In the genomic region with DNA sequence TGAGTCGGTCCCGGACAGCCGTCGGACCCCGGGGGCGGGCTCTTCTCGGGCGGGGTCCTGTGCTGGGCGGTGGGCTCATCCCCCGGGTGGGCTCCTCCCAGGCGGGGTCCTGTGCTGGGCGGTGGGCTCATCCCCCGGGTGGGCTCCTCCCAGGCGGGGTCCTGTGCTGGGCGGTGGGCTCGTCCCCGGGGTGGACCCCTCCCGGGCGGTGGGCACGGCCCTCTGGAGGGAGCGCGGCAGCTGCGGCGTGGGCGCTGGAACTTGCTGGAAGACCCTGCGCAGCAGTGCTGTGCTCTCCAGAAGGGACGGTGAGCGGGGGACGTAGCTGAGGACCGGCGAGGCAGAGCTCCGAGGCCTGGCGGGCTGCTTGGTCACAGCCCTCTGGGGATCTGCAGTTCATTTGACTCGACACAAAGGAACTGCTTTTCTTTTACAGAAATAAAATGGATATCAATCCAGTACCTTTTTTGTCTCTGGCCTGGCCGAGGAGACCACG, we compare ENCODE assay signal across 9 cellular contexts. TPM values are rescaled to one million over a fixed set of nuclear protein-coding genes. Genes with fewer than 3 reads are reported as not detected.
A peak's percentile ranks its signal among the peaks of the same experiment; 100 is the strongest.
DNase-seq lines count a peak whose midpoint lies in the region; ATAC-seq and TF ChIP-seq lines count a peak whose summit lies in the region.
"Had no signal": no experiment of that assay in that cellular context is flagged by ENCODE, and none has a peak within 500 bp of the region (broad histone marks: within the 10 kb centered on the region; RNA-seq: fewer than 3 reads in every experiment).

No MANE protein-coding gene starts in this region.

- TF ChIP-seq CTCF in WERI-Rb-1 (IDR thresholded peaks at IDR 0.05; ENCODE audit: low read depth, low read length) (no peak), heart left ventricle (IDR thresholded peaks at IDR 0.05) (no peak), MM.1S (IDR thresholded peaks at IDR 0.05; ENCODE audit: low read length) (no peak)

- no peak overlapping the region for H3K4ac ChIP-seq in trophoblast cell (ENCODE audit: low read depth, low read length)

- H3K27me3 ChIP-seq in WERI-Rb-1 (ENCODE audit: insufficient read depth, low read depth, severe bottlenecking) (no peaks in the 10 kb centered on the region), heart left ventricle (peaks cover 0 to 14% (median 0%) of the 10 kb centered on the region in 9 donors), trophoblast cell (ENCODE audit: insufficient read depth, low read length) (peaks cover 2% of the 10 kb centered on the region), MM.1S (replicated peaks; ENCODE audit: insufficient read depth, low read length) (no peaks in the 10 kb centered on the region)

- no peak overlapping the region for H2AK5ac ChIP-seq in trophoblast cell (ENCODE audit: low read length)

- H3K9me3 ChIP-seq in WERI-Rb-1 (ENCODE audit: severe bottlenecking) = no peaks in the 10 kb centered on the region
- H3K9me3 ChIP-seq in heart left ventricle = no peaks in the 10 kb centered on the region
- H3K9me3 ChIP-seq in trophoblast cell (ENCODE audit: insufficient read depth, low read depth, low read length) = no peaks in the 10 kb centered on the region
- no peaks in the 10 kb centered on the region for H3K9me3 ChIP-seq in MM.1S (replicated peaks; ENCODE audit: insufficient read depth, low read length)

- H2AFZ ChIP-seq in trophoblast cell (ENCODE audit: insufficient read depth, low read length, poor library complexity) (peak overlapping the region; percentile 62), MM.1S (ENCODE audit: low read length) (no peak overlapping the region)

- WGBS in heart left ventricle, 4 donors = 0 to 4% (median 3%) methylated on average over 6 to 36 of the region's 36 CpGs
- no CpG with 5 or more reads among the region's 36 CpGs for WGBS in trophoblast cell (ENCODE audit: extremely low coverage, insufficient coverage, insufficient read length)

- ATAC-seq in heart left ventricle (peak in 3 of 4 donors; percentile 59 to 78 (median 65)), HG02588 (IDR thresholded peaks at IDR 0.05; ENCODE audit: unreplicated experiment) (no peak), GM21367 (IDR thresholded peaks at IDR 0.05; ENCODE audit: unreplicated experiment) (no peak)

- H3K23ac ChIP-seq in trophoblast cell (ENCODE audit: low read length) = no peak overlapping the region

- H3K27ac ChIP-seq in WERI-Rb-1 (peak overlapping the region; percentile 89), heart left ventricle (peak overlapping the region; percentile 59 to 92 (median 82)), trophoblast cell (ENCODE audit: low read depth, low read length) (no peak overlapping the region), MM.1S (ENCODE audit: low read length) (no peak overlapping the region)
- H3K27ac ChIP-seq: C4-2B had no signal

- H3K4me2 ChIP-seq in trophoblast cell (ENCODE audit: low read length) (peak overlapping the region; percentile 99), MM.1S (ENCODE audit: low read depth, low read length) (no peak overlapping the region)

- H4K12ac ChIP-seq in trophoblast cell (ENCODE audit: low read depth, low read length) = no peak overlapping the region

- H2BK5ac ChIP-seq in trophoblast cell (ENCODE audit: low read depth, low read length, poor library complexity) = no peak overlapping the region

- H3K18ac ChIP-seq in trophoblast cell (ENCODE audit: low read length) = no peak overlapping the region

- H3K79me2 ChIP-seq in trophoblast cell (ENCODE audit: control insufficient read depth, insufficient read depth, low read length, poor library complexity) = peaks cover 2% of the 10 kb centered on the region
- H3K79me2 ChIP-seq in MM.1S (ENCODE audit: low read length) = no peaks in the 10 kb centered on the region

- H2BK12ac ChIP-seq in trophoblast cell (ENCODE audit: low read length) = no peak overlapping the region

- no peaks in the 10 kb centered on the region for H3F3A ChIP-seq in MM.1S (ENCODE audit: insufficient read depth, low read length)

- peak overlapping the region; percentile 53 for H3K4me3 ChIP-seq in WERI-Rb-1 (ENCODE audit: low read depth, low read length)
- peak overlapping the region; percentile 55 to 97 (median 79) for H3K4me3 ChIP-seq in heart left ventricle
- H3K4me3 ChIP-seq in trophoblast cell (ENCODE audit: low read depth, low read length) = peak overlapping the region; percentile 97
- H3K4me3 ChIP-seq in MM.1S (ENCODE audit: low read length) = no peak overlapping the region

- H3K14ac ChIP-seq in trophoblast cell (ENCODE audit: low read length) = no peak overlapping the region

- H3K36me3 ChIP-seq in WERI-Rb-1 (peaks cover 4% of the 10 kb centered on the region), heart left ventricle (no peaks in the 10 kb centered on the region), trophoblast cell (ENCODE audit: control insufficient read depth in 1 of 2, insufficient read depth in 2 of 2, low read length in 2 of 2) (no peaks in the 10 kb centered on the region), MM.1S (replicated peaks; ENCODE audit: insufficient read depth, low read length) (no peaks in the 10 kb centered on the region)

- H3K4me1 ChIP-seq in heart left ventricle = peaks cover 0 to 28% (median 11%) of the 10 kb centered on the region in 12 donors
- peaks cover 2 to 3% of the 10 kb centered on the region in 2 experiments for H3K4me1 ChIP-seq in trophoblast cell (ENCODE audit: control insufficient read depth in 1 of 2, insufficient read depth in 2 of 2, low read length in 2 of 2)
- H3K4me1 ChIP-seq in MM.1S (ENCODE audit: low read length) = no peaks in the 10 kb centered on the region

- H2BK120ac ChIP-seq in trophoblast cell (ENCODE audit: insufficient read depth, low read length, poor library complexity) = no peak overlapping the region

- intact Hi-C loops in heart left ventricle (cut with DNase I) = loop anchor here in 5 of 10 donors (2.0 to 5.0 kb wide), 3 partner anchors 53 to 58 kb away; no protein-coding TSS in a partner anchor

- no peak for TF ChIP-seq POLR2A in heart left ventricle (IDR thresholded peaks at IDR 0.05)

- H3K9me2 ChIP-seq in MM.1S (replicated peaks; ENCODE audit: insufficient read depth, low read length) = no peaks in the 10 kb centered on the region

- H3K9ac ChIP-seq in trophoblast cell (ENCODE audit: low read length) (no peak overlapping the region), MM.1S (ENCODE audit: low read length) (no peak overlapping the region)

- DNase-seq in NCI-H146 (lab: John Stamatoyannopoulos, UW) (peak; percentile 32), NCI-H146 treated with DMSO at 0.1 percent for 48 hours (lab: John Stamatoyannopoulos, UW; ENCODE audit: unreplicated experiment) (no peak), WERI-Rb-1 (no peak), heart left ventricle (peak in 4 of 5 donors; percentile 45 to 55 (median 48)), trophoblast cell (no peak), MM.1S (no peak)

- H4K8ac ChIP-seq in trophoblast cell (ENCODE audit: low read depth, low read length) = no peak overlapping the region

- H4K91ac ChIP-seq in trophoblast cell (ENCODE audit: low read depth, low read length) = no peak overlapping the region

- no peaks in the 10 kb centered on the region for H4K20me1 ChIP-seq in MM.1S (ENCODE audit: insufficient read depth, low read length)

- peaks cover 2% of the 10 kb centered on the region for H3K79me1 ChIP-seq in trophoblast cell (ENCODE audit: low read length)

RNA-seq across cellular contexts. Expression of a gene that starts 0.6 kb away (rescaled TPM):
- 10 to 100 TPM; 23.4 to 56.9 (median 34.3) TPM for total RNA-seq in heart left ventricle
- polyA plus RNA-seq in heart left ventricle = 10 to 100 TPM; 11.9 to 18.5 TPM
- polyA plus RNA-seq in trophoblast cell (2013) = 9.1 TPM in 2 replicates

Comparison
In these comparisons a context has a peak if more than half of its experiments do, and no peak if none do; other contexts are left out.
1. DNase-seq: peak in NCI-H146 (single experiment) and heart left ventricle (4 of 5); none in NCI-H146 treated with DMSO at 0.1 percent for 48 hours (single experiment), WERI-Rb-1 (single experiment), trophoblast cell (0 of 2) and MM.1S (single experiment).
2. H3K27ac ChIP-seq: peak in WERI-Rb-1 (single experiment) and heart left ventricle (12 of 12); none in trophoblast cell (single experiment) and MM.1S (single experiment).
3. ATAC-seq: peak in heart left ventricle (3 of 4); none in HG02588 (single experiment) and GM21367 (single experiment).